24 cellular contexts compared by ENCODE assay signal in the genomic region with DNA sequence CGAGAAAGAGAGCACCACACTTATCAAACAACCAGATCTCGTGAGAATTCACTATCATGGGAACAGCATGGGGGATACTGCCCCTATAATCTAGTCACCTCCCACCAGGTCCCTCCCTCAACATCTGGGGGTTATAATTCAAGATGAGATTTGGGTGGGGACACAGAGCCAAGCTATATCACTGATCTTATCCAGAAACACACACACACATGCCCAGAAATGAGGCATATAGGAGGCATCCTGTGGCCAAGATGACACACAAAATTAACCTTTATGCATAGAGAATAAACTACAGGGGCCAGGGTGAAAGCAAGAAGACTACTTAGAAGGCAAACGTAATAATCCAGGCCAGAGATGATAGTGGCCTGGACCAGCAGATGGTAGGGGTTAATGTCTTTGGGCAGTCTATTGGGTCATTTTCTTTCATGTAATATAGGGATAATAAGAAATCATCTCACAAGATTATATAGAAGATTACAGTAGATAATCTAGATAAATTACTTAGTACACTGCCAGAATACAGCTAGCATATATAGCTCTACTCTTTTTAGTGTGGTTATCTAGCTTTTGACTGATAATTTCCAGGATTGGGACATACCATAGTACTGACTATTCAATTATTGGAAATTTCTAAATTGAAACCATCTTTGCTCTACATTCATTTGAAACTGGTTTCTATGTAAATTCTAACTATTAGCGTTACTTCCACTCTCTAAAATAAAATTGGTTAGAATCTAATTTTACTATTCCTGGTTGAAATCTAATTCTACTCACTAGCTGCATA. TPM values are rescaled to one million over a fixed set of nuclear protein-coding genes. Genes with fewer than 3 reads are reported as not detected.
DNase-seq lines count a peak whose midpoint lies in the region; ATAC-seq and TF ChIP-seq lines count a peak whose summit lies in the region.
"Had no signal": no experiment of that assay in that cellular context is flagged by ENCODE, and none has a peak within 500 bp of the region (broad histone marks: within the 10 kb centered on the region; RNA-seq: fewer than 3 reads in every experiment).

No MANE protein-coding gene starts in this region.

- H3K4me1 Mint-ChIP-seq in stimulated activated naive CD8-positive, alpha-beta T cell treated with anti-CD3 and anti-CD28 coated beads, Interleukin-15, amount 100 ng/mL, for 72 hours = no peaks in the 10 kb centered on the region
- peaks cover 33% of the 10 kb centered on the region for H3K4me1 Mint-ChIP-seq in endothelial cell (ENCODE audit: unreplicated experiment)

- no peaks in the 10 kb centered on the region for H3K27me3 Mint-ChIP-seq in stimulated activated naive CD8-positive, alpha-beta T cell treated with anti-CD3 and anti-CD28 coated beads, Interleukin-15, amount 100 ng/mL, for 72 hours
- H3K27me3 Mint-ChIP-seq in endothelial cell (ENCODE audit: unreplicated experiment) = peaks cover 5% of the 10 kb centered on the region
- H3K27me3 Mint-ChIP-seq: activated CD4-positive, alpha-beta memory T cell treated with anti-CD3 and anti-CD28 coated beads for 36 hours had no signal

- peaks cover 5% of the 10 kb centered on the region; the same call in 1 of the 2 replicates for H3K36me3 ChIP-seq in SJSA1
- H3K36me3 ChIP-seq: right lobe of liver had no signal

- H3K4me3 Mint-ChIP-seq in stimulated activated naive CD8-positive, alpha-beta T cell treated with anti-CD3 and anti-CD28 coated beads, Interleukin-15, amount 100 ng/mL, for 72 hours = no peak overlapping the region
- peak overlapping the region; percentile 73 for H3K4me3 Mint-ChIP-seq in endothelial cell (ENCODE audit: unreplicated experiment)
- H3K4me3 Mint-ChIP-seq: activated CD4-positive, alpha-beta memory T cell treated with anti-CD3 and anti-CD28 coated beads for 36 hours; natural killer cell had no signal

- peaks cover 23% of the 10 kb centered on the region for H3K36me3 Mint-ChIP-seq in endothelial cell (ENCODE audit: low read depth, unreplicated experiment)
- H3K36me3 Mint-ChIP-seq: natural killer cell had no signal

- H3K9me3 ChIP-seq in SJSA1 (replicated peaks) = peaks cover 4% of the 10 kb centered on the region; the same call in 1 of the 2 replicates
- H3K9me3 ChIP-seq: esophagus squamous epithelium, right lobe of liver had no signal

- DNase-seq in stimulated activated naive CD8-positive, alpha-beta T cell treated with anti-CD3 and anti-CD28 coated beads, Interleukin-15, Interleukin-2, amounts not matched to agents 100 U/mL and 50 U/mL, for 24 hours = no peak
- no peak for DNase-seq in stimulated activated naive CD8-positive, alpha-beta T cell treated with anti-CD3 and anti-CD28 coated beads, Interleukin-15, amount 100 ng/mL, for 72 hours
- DNase-seq in SJSA1 (ENCODE audit: low read depth in 1 of 2, low spot score in 2 of 2) = no peak
- DNase-seq in endothelial cell (ENCODE audit: low spot score) = no peak
- DNase-seq in cerebellum (ENCODE audit: low spot score) = no peak
- no peak for DNase-seq in activated naive CD4-positive, alpha-beta T cell treated with Interleukin-2 at 50 U/mL for 16 hours
- no peak for DNase-seq in NCI-H1417 treated with DMSO at 0.1 percent for 48 hours (lab: John Stamatoyannopoulos, UW)
- DNase-seq: activated CD4-positive, alpha-beta memory T cell treated with anti-CD3 and anti-CD28 coated beads for 36 hours; activated naive CD4-positive, alpha-beta T cell treated with anti-CD3 and anti-CD28 coated beads, Interleukin-2, amount 50 U/mL, for 16 hours; activated T-cell treated with anti-CD3 and anti-CD28 coated beads, Interleukin-2, amount 50 U/mL, for 1 hour; effector CD8-positive, alpha-beta T cell; esophagus squamous epithelium; glutamatergic neuron; GOT3; Kasumi-1; left colon; natural killer cell; NCI-H2107; NCI-H524; right lobe of liver had no signal

- no peak overlapping the region for H3K4me3 ChIP-seq in SJSA1
- H3K4me3 ChIP-seq: esophagus squamous epithelium, right lobe of liver had no signal

- peaks cover 29% of the 10 kb centered on the region for H3K4me1 ChIP-seq in SJSA1 (replicated peaks)
- H3K4me1 ChIP-seq: parathyroid adenoma had no signal

- peak overlapping the region; percentile 77 for H3K27ac ChIP-seq in SJSA1
- H3K27ac ChIP-seq: C4-2B, esophagus squamous epithelium, parathyroid adenoma, right lobe of liver had no signal

- TF ChIP-seq CTCF in endothelial cell (IDR thresholded peaks at IDR 0.05; ENCODE audit: unreplicated experiment) = no peak

- peak; percentile 64 for ATAC-seq in stimulated activated naive CD8-positive, alpha-beta T cell treated with anti-CD3 and anti-CD28 coated beads, Interleukin-15, Interleukin-2, amounts not matched to agents 100 U/mL and 50 U/mL, for 24 hours
- no peak for ATAC-seq in stimulated activated naive CD8-positive, alpha-beta T cell treated with anti-CD3 and anti-CD28 coated beads, Interleukin-15, amount 100 ng/mL, for 72 hours
- no peak for ATAC-seq in GM18498 (IDR thresholded peaks at IDR 0.05; ENCODE audit: unreplicated experiment)
- ATAC-seq: left colon, natural killer cell, Right ventricle myocardium inferior had no signal

- H3K27me3 ChIP-seq in SJSA1 (replicated peaks) = no peaks in the 10 kb centered on the region
- H3K27me3 ChIP-seq: esophagus squamous epithelium, right lobe of liver had no signal

- no peak overlapping the region for H3K27ac Mint-ChIP-seq in stimulated activated naive CD8-positive, alpha-beta T cell treated with anti-CD3 and anti-CD28 coated beads, Interleukin-15, amount 100 ng/mL, for 72 hours
- H3K27ac Mint-ChIP-seq in endothelial cell (ENCODE audit: unreplicated experiment) = peak overlapping the region; percentile 3
- H3K27ac Mint-ChIP-seq: activated CD4-positive, alpha-beta memory T cell treated with anti-CD3 and anti-CD28 coated beads for 36 hours; natural killer cell had no signal

- H3K9me3 Mint-ChIP-seq in stimulated activated naive CD8-positive, alpha-beta T cell treated with anti-CD3 and anti-CD28 coated beads, Interleukin-15, amount 100 ng/mL, for 72 hours = peaks cover 0 to 11% of the 10 kb centered on the region in 2 donors
- H3K9me3 Mint-ChIP-seq in endothelial cell (ENCODE audit: unreplicated experiment) = no peaks in the 10 kb centered on the region
- H3K9me3 Mint-ChIP-seq: activated CD4-positive, alpha-beta memory T cell treated with anti-CD3 and anti-CD28 coated beads for 36 hours; natural killer cell had no signal

RNA-seq across cellular contexts. Expression of gene RNF144B, which starts 20.0 kb away (rescaled TPM):
- total RNA-seq in SJSA1 (2014; rRNA removed; shearing (Covaris generic)) = 5.1 and 8.1 TPM in 2 replicates
- 23.2 TPM for total RNA-seq in endothelial cell (ENCODE audit: unreplicated experiment)
- 3.3 TPM for total RNA-seq in cerebellum
